Comparison of ENCODE assay signal across 1 cellular context in the genomic region with DNA sequence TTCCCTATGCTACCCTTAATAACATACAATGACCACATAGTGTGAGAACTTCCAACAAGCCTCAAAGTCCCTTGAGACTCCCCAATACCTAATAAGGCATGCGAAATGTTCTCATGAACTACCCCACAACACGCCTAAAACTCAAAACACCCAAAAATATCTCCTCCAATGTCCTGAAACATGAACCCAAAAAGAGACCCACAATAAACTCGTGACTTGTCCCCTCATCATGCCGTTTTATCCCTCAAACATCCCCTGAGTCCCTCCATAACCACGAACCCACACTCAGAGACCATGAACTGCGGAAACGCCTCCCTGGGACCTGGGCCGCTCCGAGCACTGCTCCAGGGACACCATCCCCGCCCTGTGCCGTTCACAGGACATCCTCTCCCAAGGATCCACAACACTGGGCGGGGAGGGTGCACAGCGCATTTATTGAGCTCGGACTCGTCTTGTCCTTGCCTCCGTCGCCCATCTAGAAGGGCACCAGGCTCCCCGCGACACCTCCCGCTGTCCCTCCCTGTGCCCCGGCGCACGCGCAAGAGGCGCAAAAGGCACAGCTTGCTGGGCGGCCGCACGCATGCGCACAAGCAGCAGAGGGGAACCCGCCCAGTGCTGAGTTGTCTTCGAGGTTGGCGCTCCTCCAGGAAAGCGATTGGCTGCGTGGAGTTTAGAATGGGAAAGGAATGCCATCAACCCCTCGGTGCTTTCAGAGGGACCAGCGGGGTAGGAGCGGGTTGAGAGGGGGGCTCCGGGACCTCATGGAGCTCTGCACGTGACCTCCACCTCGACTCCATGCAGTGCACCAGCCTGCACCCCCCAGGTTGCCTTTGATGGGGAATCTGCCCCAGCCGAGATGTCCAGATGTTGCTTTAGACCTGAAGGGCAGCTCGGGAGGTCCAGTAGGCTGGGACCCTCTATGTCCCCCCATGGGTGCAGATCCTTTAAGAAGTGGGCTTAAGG.
TF ChIP-seq lines count a peak whose summit lies in the region.

No MANE protein-coding gene starts in this region.

TF ChIP-seq in IMR-90, 13 proteins besides CTCF, POLR2A, EP300 and RAD21:
- TF ChIP-seq MAZ (IDR thresholded peaks at IDR 0.05; ENCODE audit: borderline replicate concordance, low read depth, low read length) (peak; percentile 58; the same call in 1 of the 2 replicates), MXI1 (IDR thresholded peaks at IDR 0.05; ENCODE audit: borderline replicate concordance, low read depth, low read length) (no peak), RCOR1 (IDR thresholded peaks at IDR 0.05; ENCODE audit: insufficient replicate concordance, low read length) (no peak), CHD1 (IDR thresholded peaks at IDR 0.05; ENCODE audit: low read depth, low read length) (no peak), BHLHE40 (IDR thresholded peaks at IDR 0.05; ENCODE audit: low read depth, low read length) (peak; percentile 21; the same call in 1 of the 2 replicates), CEBPB (IDR thresholded peaks at IDR 0.05; ENCODE audit: low read depth, low read length) (no peak), RFX5 (IDR thresholded peaks at IDR 0.05; ENCODE audit: low read depth, low read length) (no peak), MAFK (IDR thresholded peaks at IDR 0.05; ENCODE audit: low read depth, low read length) (no peak), NFE2L2 (IDR thresholded peaks at IDR 0.05; ENCODE audit: low read depth, low read length) (no peak), SMC3 (IDR thresholded peaks at IDR 0.05; ENCODE audit: low read depth, low read length) (no peak), FOS (IDR thresholded peaks at IDR 0.05; ENCODE audit: low read depth, low read length) (no peak)
- TF ChIP-seq, protein P1, sequence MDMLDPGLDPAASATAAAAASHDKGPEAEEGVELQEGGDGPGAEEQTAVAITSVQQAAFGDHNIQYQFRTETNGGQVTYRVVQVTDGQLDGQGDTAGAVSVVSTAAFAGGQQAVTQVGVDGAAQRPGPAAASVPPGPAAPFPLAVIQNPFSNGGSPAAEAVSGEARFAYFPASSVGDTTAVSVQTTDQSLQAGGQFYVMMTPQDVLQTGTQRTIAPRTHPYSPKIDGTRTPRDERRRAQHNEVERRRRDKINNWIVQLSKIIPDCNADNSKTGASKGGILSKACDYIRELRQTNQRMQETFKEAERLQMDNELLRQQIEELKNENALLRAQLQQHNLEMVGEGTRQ (IDR thresholded peaks at IDR 0.05; ENCODE audit: low read depth, low read length) = no peak
- TF ChIP-seq, protein P2, sequence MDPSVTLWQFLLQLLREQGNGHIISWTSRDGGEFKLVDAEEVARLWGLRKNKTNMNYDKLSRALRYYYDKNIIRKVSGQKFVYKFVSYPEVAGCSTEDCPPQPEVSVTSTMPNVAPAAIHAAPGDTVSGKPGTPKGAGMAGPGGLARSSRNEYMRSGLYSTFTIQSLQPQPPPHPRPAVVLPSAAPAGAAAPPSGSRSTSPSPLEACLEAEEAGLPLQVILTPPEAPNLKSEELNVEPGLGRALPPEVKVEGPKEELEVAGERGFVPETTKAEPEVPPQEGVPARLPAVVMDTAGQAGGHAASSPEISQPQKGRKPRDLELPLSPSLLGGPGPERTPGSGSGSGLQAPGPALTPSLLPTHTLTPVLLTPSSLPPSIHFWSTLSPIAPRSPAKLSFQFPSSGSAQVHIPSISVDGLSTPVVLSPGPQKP (IDR thresholded peaks at IDR 0.05; ENCODE audit: borderline replicate concordance, low read depth, low read length) = no peak
